1 cellular context compared by ENCODE assay signal in genomic region chr2:48433682-48434081, GRCh38.
TF ChIP-seq lines count a peak whose summit lies in the region.

No MANE protein-coding gene starts in this region.

TF ChIP-seq in GM12878, 131 proteins besides CTCF, POLR2A, EP300 and RAD21:
- TF ChIP-seq RAD51 (IDR thresholded peaks at IDR 0.05) (peak; percentile 45; the same call in 1 of the 2 replicates), MYC (IDR thresholded peaks at IDR 0.05; ENCODE audit: insufficient read depth, insufficient read length, insufficient replicate concordance, low read length, severe bottlenecking) (no peak), EED (IDR thresholded peaks at IDR 0.05; ENCODE audit: low read depth) (no peak)
